8 cellular contexts compared by ENCODE assay signal in the genomic region with DNA sequence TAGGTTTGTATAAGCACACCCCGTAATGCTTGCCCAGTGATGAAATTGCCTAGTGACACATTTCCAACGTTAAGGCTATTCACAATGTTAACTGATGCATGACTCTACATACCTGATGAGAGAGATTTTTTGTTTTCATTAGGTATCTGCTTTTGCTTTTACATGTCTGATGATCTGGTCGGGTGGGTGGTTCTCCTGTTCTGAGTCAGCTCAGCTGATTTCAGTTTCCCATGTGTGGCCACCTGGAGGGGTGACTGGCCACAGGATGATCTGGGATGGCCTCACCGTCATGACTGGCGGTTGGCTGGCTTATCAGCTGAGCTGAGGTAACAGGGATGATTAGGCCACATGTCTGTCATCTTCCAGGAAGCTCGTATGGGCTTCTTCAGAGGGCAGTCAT. TPM values are rescaled to one million over a fixed set of nuclear protein-coding genes. Genes with fewer than 3 reads are reported as not detected.
DNase-seq lines count a peak whose midpoint lies in the region; ATAC-seq and TF ChIP-seq lines count a peak whose summit lies in the region.

No MANE protein-coding gene starts in this region.

- peak; percentile 90 for ATAC-seq in GM19438 (IDR thresholded peaks at IDR 0.05; ENCODE audit: low read depth, unreplicated experiment)
- ATAC-seq in HG03378 (IDR thresholded peaks at IDR 0.05; ENCODE audit: unreplicated experiment): peak; percentile 98
- ATAC-seq in activated naive CD4-positive, alpha-beta T cell treated with anti-CD3 and anti-CD28 coated beads, Interleukin-2, amount 50 U/mL, for 72 hours: peak; percentile 92 to 94

- no peaks in the 10 kb centered on the region for H3K79me1 ChIP-seq in mesenchymal stem cell (replicated peaks; ENCODE audit: low read length, poor library complexity, severe bottlenecking)

- peaks cover 8% of the 10 kb centered on the region for H3K4me1 Mint-ChIP-seq in Calu3 (ENCODE audit: low read depth, unreplicated experiment)

- H3K9me3 Mint-ChIP-seq in activated naive CD4-positive, alpha-beta T cell treated with anti-CD3 and anti-CD28 coated beads, Interleukin-2, amount 50 U/mL, for 72 hours: no peaks in the 10 kb centered on the region
- no peaks in the 10 kb centered on the region for H3K9me3 Mint-ChIP-seq in Calu3 (ENCODE audit: low read depth, unreplicated experiment)

- no peaks in the 10 kb centered on the region for H3K27me3 Mint-ChIP-seq in Calu3 (ENCODE audit: unreplicated experiment)

- no peak overlapping the region for H2BK15ac ChIP-seq in mesenchymal stem cell (ENCODE audit: low read depth, poor library complexity, severe bottlenecking)

- no peak overlapping the region for H3K23ac ChIP-seq in mesenchymal stem cell (ENCODE audit: low read length in 2 of 2)

- no peak overlapping the region for H4K91ac ChIP-seq in mesenchymal stem cell (ENCODE audit: low read length)

- no peak overlapping the region for H3K27ac Mint-ChIP-seq in activated naive CD4-positive, alpha-beta T cell treated with anti-CD3 and anti-CD28 coated beads, Interleukin-2, amount 50 U/mL, for 72 hours
- H3K27ac Mint-ChIP-seq in Calu3 (ENCODE audit: unreplicated experiment): no peak overlapping the region

- no peak overlapping the region for H3K4me3 ChIP-seq in mesenchymal stem cell (ENCODE audit: insufficient read depth in 1 of 2, low read depth in 1 of 2, low read length in 2 of 2)

- H2BK12ac ChIP-seq in mesenchymal stem cell (ENCODE audit: low read length in 2 of 2): no peak overlapping the region

- TF ChIP-seq CTCF in Calu3 (IDR thresholded peaks at IDR 0.05; ENCODE audit: unreplicated experiment): no peak

- H3K4me1 ChIP-seq in mesenchymal stem cell (ENCODE audit: control insufficient read depth, insufficient read depth, low read depth, low read length): peaks cover 2% of the 10 kb centered on the region

- intact Hi-C loops in Calu3 (cut with micrococcal nuclease; ENCODE audit: unreplicated experiment): no loop called here

- no peak overlapping the region for H3K4me2 ChIP-seq in mesenchymal stem cell (ENCODE audit: low read length, poor library complexity, severe bottlenecking)

- H3K14ac ChIP-seq in mesenchymal stem cell (ENCODE audit: low read length in 2 of 2): no peak overlapping the region

- no peak overlapping the region for H3K18ac ChIP-seq in mesenchymal stem cell (ENCODE audit: low read depth in 1 of 2, low read length in 2 of 2)

- DNase-seq in DMS53 (lab: John Stamatoyannopoulos, UW) (peak; percentile 92), HuH-7 (ENCODE audit: low spot score) (no peak), Calu3 (no peak), mesenchymal stem cell (no peak), MV-4-11 (lab: John Stamatoyannopoulos, UW) (no peak)
- peak; percentile 23 to 59 for DNase-seq in activated naive CD4-positive, alpha-beta T cell treated with anti-CD3 and anti-CD28 coated beads, Interleukin-2, amount 50 U/mL, for 72 hours (ENCODE audit: low spot score in 2 of 2)

- H2AFZ ChIP-seq in mesenchymal stem cell (ENCODE audit: low read depth, low read length): no peak overlapping the region

- H3K36me3 ChIP-seq in mesenchymal stem cell (ENCODE audit: control insufficient read depth in 1 of 2, insufficient read depth in 2 of 2, low read depth in 1 of 2, low read length in 2 of 2): no peaks in the 10 kb centered on the region

- H2AK5ac ChIP-seq in mesenchymal stem cell (ENCODE audit: low read length, severe bottlenecking): no peak overlapping the region

- no peak overlapping the region for H2BK5ac ChIP-seq in mesenchymal stem cell (ENCODE audit: low read depth, low read length, poor library complexity, severe bottlenecking)

- no peak overlapping the region for H3K27ac ChIP-seq in mesenchymal stem cell (ENCODE audit: low read length, poor library complexity, severe bottlenecking)

- no TSS peak for BruUV-seq in Calu3 (replicated peaks; lab: Mats Ljungman, UMichigan)

- no peak overlapping the region for H3K4ac ChIP-seq in mesenchymal stem cell (ENCODE audit: low read depth in 1 of 2, low read length in 2 of 2)

- H3K9me3 ChIP-seq in mesenchymal stem cell (ENCODE audit: control insufficient read depth, low read length): no peaks in the 10 kb centered on the region

- WGBS in mesenchymal stem cell: 77% methylated on average over 6 of the region's 6 CpGs

- CTCF ChIA-PET in Calu3 (lab: Charles Lee): interaction anchor here (0.8 kb wide), 1 partner anchor 25 kb away, joined by 3 read pairs; no protein-coding TSS in a partner anchor

- H3K27me3 ChIP-seq in mesenchymal stem cell (ENCODE audit: control insufficient read depth in 1 of 2, insufficient read depth in 1 of 2, low read length in 2 of 2): no peaks in the 10 kb centered on the region

- H3K4me3 Mint-ChIP-seq in Calu3 (ENCODE audit: low read depth, unreplicated experiment): no peak overlapping the region

- no peak overlapping the region for H4K8ac ChIP-seq in mesenchymal stem cell (ENCODE audit: low read length)

- H2BK120ac ChIP-seq in mesenchymal stem cell (ENCODE audit: low read depth, low read length): no peak overlapping the region

- H3K36me3 Mint-ChIP-seq in activated naive CD4-positive, alpha-beta T cell treated with anti-CD3 and anti-CD28 coated beads, Interleukin-2, amount 50 U/mL, for 72 hours: no peaks in the 10 kb centered on the region
- H3K36me3 Mint-ChIP-seq in Calu3 (ENCODE audit: insufficient read depth, unreplicated experiment): no peaks in the 10 kb centered on the region

- H3K9ac ChIP-seq in mesenchymal stem cell (ENCODE audit: low read length): no peak overlapping the region

RNA-seq across cellular contexts. Expression of a gene that starts 33.8 kb away (rescaled TPM):
- total RNA-seq in activated naive CD4-positive, alpha-beta T cell treated with anti-CD3 and anti-CD28 coated beads, Interleukin-2, amount 50 U/mL, for 72 hours: 10 to 100 TPM in 1 of 2 donors, 1 to 10 TPM in 1; 6.3 to 10.8 TPM
- 10.5 and 10.9 TPM in 2 replicates for total RNA-seq in Calu3 (2022)
- 10.3 TPM for polyA plus RNA-seq in mesenchymal stem cell (2013, experiment 1 of 2)
- 12.4 TPM for polyA plus RNA-seq in mesenchymal stem cell (2013, experiment 2 of 2)

Comparison
In these comparisons a context has a peak if more than half of its experiments do, and no peak if none do; other contexts are left out.
1. DNase-seq: peak in DMS53 (single experiment) and activated naive CD4-positive, alpha-beta T cell treated with anti-CD3 and anti-CD28 coated beads, Interleukin-2, amount 50 U/mL, for 72 hours (2 of 2); none in HuH-7 (single experiment), Calu3 (single experiment), mesenchymal stem cell (single experiment) and MV-4-11 (single experiment).
2. Peak in every context shown above with its lines, with median percentiles within 50 percentile points of each other: ATAC-seq.